ENCODE assay signal across 8 cellular contexts in genomic region chr12:62785941-62786559, GRCh38.
DNase-seq lines count a peak whose midpoint lies in the region; ATAC-seq, FAIRE-seq and TF ChIP-seq lines count a peak whose summit lies in the region.

No MANE protein-coding gene starts in this region.

- FAIRE-seq in urothelium cell line (lab: Jason Lieb, UNC), result no peak

- no peaks in the 10 kb centered on the region for H3K27me3 ChIP-seq in BJ (ENCODE audit: control insufficient read depth, insufficient read depth, low read length)

- TF ChIP-seq CTCF in BJ (IDR thresholded peaks at IDR 0.05; ENCODE audit: insufficient read depth, low read depth, low read length), result no peak
- TF ChIP-seq CTCF in astrocyte of the spinal cord (IDR thresholded peaks at IDR 0.05; ENCODE audit: low read depth, low read length), result no peak

- ATAC-seq in left lobe of liver, result peak; percentile 30
- ATAC-seq in HG03097 (IDR thresholded peaks at IDR 0.05; ENCODE audit: low FRiP score, unreplicated experiment), result no peak

- in situ Hi-C loops in astrocyte of the spinal cord (cut with HindIII; ENCODE audit: low sequenced_read_pairs), result loop anchor here (25.0 kb wide), 1 partner anchor 174 kb away; no protein-coding TSS in a partner anchor

- POLR2A ChIA-PET in BJ (lab: Charles Lee), result interaction anchor here (0.6 to 0.9 kb wide), 2 partner anchors 165 to 183 kb away, joined by 3 to 4 read pairs; no protein-coding TSS in a partner anchor

- H3K4me3 ChIP-seq in BJ (ENCODE audit: low read depth, low read length) (no peak overlapping the region), astrocyte of the spinal cord (ENCODE audit: low read depth, low read length) (no peak overlapping the region)

- H3K36me3 ChIP-seq in BJ (ENCODE audit: control insufficient read depth, insufficient read depth, low read length), result no peaks in the 10 kb centered on the region

- CTCF ChIA-PET in BJ (lab: Yijun Ruan, JAX), result interaction anchor here (0.9 to 1.4 kb wide), 4 partner anchors 8 to 204 kb away, joined by 4 to 7 read pairs (median 4); no protein-coding TSS in a partner anchor

- DNase-seq in BJ (ENCODE audit: low read depth) (peak; percentile 90), LHCN-M2 (ENCODE audit: low read depth) (peak; percentile 86), astrocyte of the spinal cord (ENCODE audit: low read depth, low spot score) (peak; percentile 94), left lobe of liver (ENCODE audit: low spot score) (no peak), urothelium cell line (ENCODE audit: low spot score) (peak; percentile 60), NCI-H82 (lab: John Stamatoyannopoulos, UW) (no peak), COLO668 (lab: John Stamatoyannopoulos, UW; ENCODE audit: unreplicated experiment) (no peak)

Comparison
In these comparisons a context has a peak if more than half of its experiments do, and no peak if none do; other contexts are left out.
1. DNase-seq: peak in BJ (single experiment), LHCN-M2 (single experiment), astrocyte of the spinal cord (single experiment) and urothelium cell line (single experiment); none in left lobe of liver (single experiment), NCI-H82 (single experiment) and COLO668 (single experiment).